1 cellular context compared by ENCODE assay signal in genomic region chr10:124724279-124725027, GRCh38.
TF ChIP-seq lines count a peak whose summit lies in the region.

No MANE protein-coding gene starts in this region.

TF ChIP-seq in GM23338, 12 proteins besides CTCF, POLR2A, EP300 and RAD21 (continued from another document):
- TF ChIP-seq, protein P1, sequence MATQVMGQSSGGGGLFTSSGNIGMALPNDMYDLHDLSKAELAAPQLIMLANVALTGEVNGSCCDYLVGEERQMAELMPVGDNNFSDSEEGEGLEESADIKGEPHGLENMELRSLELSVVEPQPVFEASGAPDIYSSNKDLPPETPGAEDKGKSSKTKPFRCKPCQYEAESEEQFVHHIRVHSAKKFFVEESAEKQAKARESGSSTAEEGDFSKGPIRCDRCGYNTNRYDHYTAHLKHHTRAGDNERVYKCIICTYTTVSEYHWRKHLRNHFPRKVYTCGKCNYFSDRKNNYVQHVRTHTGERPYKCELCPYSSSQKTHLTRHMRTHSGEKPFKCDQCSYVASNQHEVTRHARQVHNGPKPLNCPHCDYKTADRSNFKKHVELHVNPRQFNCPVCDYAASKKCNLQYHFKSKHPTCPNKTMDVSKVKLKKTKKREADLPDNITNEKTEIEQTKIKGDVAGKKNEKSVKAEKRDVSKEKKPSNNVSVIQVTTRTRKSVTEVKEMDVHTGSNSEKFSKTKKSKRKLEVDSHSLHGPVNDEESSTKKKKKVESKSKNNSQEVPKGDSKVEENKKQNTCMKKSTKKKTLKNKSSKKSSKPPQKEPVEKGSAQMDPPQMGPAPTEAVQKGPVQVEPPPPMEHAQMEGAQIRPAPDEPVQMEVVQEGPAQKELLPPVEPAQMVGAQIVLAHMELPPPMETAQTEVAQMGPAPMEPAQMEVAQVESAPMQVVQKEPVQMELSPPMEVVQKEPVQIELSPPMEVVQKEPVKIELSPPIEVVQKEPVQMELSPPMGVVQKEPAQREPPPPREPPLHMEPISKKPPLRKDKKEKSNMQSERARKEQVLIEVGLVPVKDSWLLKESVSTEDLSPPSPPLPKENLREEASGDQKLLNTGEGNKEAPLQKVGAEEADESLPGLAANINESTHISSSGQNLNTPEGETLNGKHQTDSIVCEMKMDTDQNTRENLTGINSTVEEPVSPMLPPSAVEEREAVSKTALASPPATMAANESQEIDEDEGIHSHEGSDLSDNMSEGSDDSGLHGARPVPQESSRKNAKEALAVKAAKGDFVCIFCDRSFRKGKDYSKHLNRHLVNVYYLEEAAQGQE (IDR thresholded peaks at IDR 0.05; ENCODE audit: unreplicated experiment): no peak
- TF ChIP-seq, protein P2, sequence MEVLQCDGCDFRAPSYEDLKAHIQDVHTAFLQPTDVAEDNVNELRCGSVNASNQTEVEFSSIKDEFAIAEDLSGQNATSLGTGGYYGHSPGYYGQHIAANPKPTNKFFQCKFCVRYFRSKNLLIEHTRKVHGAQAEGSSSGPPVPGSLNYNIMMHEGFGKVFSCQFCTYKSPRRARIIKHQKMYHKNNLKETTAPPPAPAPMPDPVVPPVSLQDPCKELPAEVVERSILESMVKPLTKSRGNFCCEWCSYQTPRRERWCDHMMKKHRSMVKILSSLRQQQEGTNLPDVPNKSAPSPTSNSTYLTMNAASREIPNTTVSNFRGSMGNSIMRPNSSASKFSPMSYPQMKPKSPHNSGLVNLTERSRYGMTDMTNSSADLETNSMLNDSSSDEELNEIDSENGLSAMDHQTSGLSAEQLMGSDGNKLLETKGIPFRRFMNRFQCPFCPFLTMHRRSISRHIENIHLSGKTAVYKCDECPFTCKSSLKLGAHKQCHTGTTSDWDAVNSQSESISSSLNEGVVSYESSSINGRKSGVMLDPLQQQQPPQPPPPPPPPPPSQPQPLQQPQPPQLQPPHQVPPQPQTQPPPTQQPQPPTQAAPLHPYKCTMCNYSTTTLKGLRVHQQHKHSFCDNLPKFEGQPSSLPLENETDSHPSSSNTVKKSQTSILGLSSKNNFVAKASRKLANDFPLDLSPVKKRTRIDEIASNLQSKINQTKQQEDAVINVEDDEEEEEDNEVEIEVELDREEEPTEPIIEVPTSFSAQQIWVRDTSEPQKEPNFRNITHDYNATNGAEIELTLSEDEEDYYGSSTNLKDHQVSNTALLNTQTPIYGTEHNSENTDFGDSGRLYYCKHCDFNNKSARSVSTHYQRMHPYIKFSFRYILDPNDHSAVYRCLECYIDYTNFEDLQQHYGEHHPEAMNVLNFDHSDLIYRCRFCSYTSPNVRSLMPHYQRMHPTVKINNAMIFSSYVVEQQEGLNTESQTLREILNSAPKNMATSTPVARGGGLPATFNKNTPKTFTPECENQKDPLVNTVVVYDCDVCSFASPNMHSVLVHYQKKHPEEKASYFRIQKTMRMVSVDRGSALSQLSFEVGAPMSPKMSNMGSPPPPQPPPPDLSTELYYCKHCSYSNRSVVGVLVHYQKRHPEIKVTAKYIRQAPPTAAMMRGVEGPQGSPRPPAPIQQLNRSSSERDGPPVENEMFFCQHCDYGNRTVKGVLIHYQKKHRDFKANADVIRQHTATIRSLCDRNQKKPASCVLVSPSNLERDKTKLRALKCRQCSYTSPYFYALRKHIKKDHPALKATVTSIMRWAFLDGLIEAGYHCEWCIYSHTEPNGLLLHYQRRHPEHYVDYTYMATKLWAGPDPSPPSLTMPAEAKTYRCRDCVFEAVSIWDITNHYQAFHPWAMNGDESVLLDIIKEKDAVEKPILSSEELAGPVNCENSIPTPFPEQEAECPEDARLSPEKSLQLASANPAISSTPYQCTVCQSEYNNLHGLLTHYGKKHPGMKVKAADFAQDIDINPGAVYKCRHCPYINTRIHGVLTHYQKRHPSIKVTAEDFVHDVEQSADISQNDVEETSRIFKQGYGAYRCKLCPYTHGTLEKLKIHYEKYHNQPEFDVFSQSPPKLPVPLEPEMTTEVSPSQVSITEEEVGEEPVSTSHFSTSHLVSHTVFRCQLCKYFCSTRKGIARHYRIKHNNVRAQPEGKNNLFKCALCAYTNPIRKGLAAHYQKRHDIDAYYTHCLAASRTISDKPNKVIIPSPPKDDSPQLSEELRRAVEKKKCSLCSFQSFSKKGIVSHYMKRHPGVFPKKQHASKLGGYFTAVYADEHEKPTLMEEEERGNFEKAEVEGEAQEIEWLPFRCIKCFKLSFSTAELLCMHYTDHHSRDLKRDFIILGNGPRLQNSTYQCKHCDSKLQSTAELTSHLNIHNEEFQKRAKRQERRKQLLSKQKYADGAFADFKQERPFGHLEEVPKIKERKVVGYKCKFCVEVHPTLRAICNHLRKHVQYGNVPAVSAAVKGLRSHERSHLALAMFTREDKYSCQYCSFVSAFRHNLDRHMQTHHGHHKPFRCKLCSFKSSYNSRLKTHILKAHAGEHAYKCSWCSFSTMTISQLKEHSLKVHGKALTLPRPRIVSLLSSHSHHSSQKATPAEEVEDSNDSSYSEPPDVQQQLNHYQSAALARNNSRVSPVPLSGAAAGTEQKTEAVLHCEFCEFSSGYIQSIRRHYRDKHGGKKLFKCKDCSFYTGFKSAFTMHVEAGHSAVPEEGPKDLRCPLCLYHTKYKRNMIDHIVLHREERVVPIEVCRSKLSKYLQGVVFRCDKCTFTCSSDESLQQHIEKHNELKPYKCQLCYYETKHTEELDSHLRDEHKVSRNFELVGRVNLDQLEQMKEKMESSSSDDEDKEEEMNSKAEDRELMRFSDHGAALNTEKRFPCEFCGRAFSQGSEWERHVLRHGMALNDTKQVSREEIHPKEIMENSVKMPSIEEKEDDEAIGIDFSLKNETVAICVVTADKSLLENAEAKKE (CRISPR knock-in tag; IDR thresholded peaks at IDR 0.05): no peak
- TF ChIP-seq ZNF331 (CRISPR knock-in tag; IDR thresholded peaks at IDR 0.05; ENCODE audit: low read depth) (no peak), ZNF114 (CRISPR knock-in tag; IDR thresholded peaks at IDR 0.05) (no peak), STAT1 (IDR thresholded peaks at IDR 0.05; ENCODE audit: unreplicated experiment) (no peak), EZH2phosphoT487 (IDR thresholded peaks at IDR 0.05; ENCODE audit: unreplicated experiment) (no peak)
